Comparison of ENCODE assay signal across 7 cellular contexts in the genomic region with DNA sequence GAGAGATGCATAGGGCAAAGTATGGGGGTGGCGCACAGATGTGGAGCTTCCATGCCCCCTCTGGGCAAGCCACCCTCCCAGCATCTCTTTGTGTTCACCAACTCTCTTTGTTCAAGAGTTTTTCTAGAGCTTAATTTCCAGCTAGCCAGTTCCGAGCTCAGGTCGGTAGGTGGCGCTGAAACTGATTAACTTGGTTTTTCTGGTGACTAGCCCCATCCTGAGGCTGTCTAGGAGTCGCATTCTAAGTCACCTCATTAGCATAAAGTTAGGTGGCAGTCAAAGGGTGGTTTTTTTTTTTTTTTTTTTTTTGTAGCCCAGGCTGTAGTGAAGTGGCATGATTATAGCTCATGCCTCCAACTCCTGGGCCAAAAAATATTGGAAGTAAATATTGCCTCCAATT.
A peak's percentile ranks its signal among the peaks of the same experiment; 100 is the strongest.
DNase-seq lines count a peak whose midpoint lies in the region; ATAC-seq and TF ChIP-seq lines count a peak whose summit lies in the region.

No MANE protein-coding gene starts in this region.

- H3K4me1 ChIP-seq in GM23248 (ENCODE audit: insufficient read depth) (0 out of 2 replicates have a peak, but pooled peaks cover 5% of the 10 kb centered on the region), OCI-LY1 (ENCODE audit: insufficient read depth, low read length, severe bottlenecking) (no peaks in the 10 kb centered on the region)

- no peaks in the 10 kb centered on the region for H3K36me3 Mint-ChIP-seq in endothelial cell (ENCODE audit: low read depth, unreplicated experiment)

- no peaks in the 10 kb centered on the region for H3K36me3 ChIP-seq in GM23248 (ENCODE audit: low read depth)
- no peaks in the 10 kb centered on the region for H3K36me3 ChIP-seq in OCI-LY1 (ENCODE audit: insufficient read depth, low read length)

- no peak overlapping the region for H3K4me2 ChIP-seq in GM23248 (ENCODE audit: unreplicated experiment)
- H3K4me2 ChIP-seq in OCI-LY1 (ENCODE audit: low read length): no peak overlapping the region

- intact Hi-C loops in left colon (cut with DNase I, micrococcal nuclease): no loop called here

- H3K4me3 Mint-ChIP-seq in endothelial cell (ENCODE audit: unreplicated experiment): no peak overlapping the region

- H3K27ac Mint-ChIP-seq in endothelial cell (ENCODE audit: unreplicated experiment): no peak overlapping the region

- H3K27me3 ChIP-seq in GM23248 (replicated peaks; ENCODE audit: insufficient read depth): peaks cover 13% of the 10 kb centered on the region
- H3K27me3 ChIP-seq in OCI-LY1 (ENCODE audit: insufficient read depth, low read length): no peaks in the 10 kb centered on the region

- no peaks in the 10 kb centered on the region for H3K79me2 ChIP-seq in GM23248 (ENCODE audit: insufficient read depth)
- no peaks in the 10 kb centered on the region for H3K79me2 ChIP-seq in OCI-LY1 (ENCODE audit: insufficient read depth, low read length)

- H3K9ac ChIP-seq in GM23248 (no peak overlapping the region), OCI-LY1 (ENCODE audit: low read length) (no peak overlapping the region)

- no peak for DNase-seq in GM12864 (ENCODE audit: low read depth)
- peak; percentile 63 for DNase-seq in GM23248
- DNase-seq in endothelial cell (ENCODE audit: low spot score): peak; percentile 50
- peak; percentile 11 to 30 (median 29) for DNase-seq in stimulated activated CD4-positive, alpha-beta T cell treated with anti-CD3 and anti-CD28 coated beads, TNF-alpha, amount 100 ng/mL, for 48 hours (ENCODE audit: low read depth in 3 of 3)
- no peak for DNase-seq in AG08395 (ENCODE audit: low spot score)
- no peak for DNase-seq in left colon

- H4K20me1 ChIP-seq in GM23248 (ENCODE audit: insufficient read depth): no peaks in the 10 kb centered on the region
- no peaks in the 10 kb centered on the region for H4K20me1 ChIP-seq in OCI-LY1 (ENCODE audit: insufficient read depth, low read length)

- in situ Hi-C loops in GM23248 (cut with MboI): no loop called here

- TF ChIP-seq CTCF in GM12864 (IDR thresholded peaks at IDR 0.05; ENCODE audit: low read depth, low read length, missing control alignments) (peak; percentile 67), OCI-LY1 (IDR thresholded peaks at IDR 0.05; ENCODE audit: low read length) (peak; percentile 81), endothelial cell (IDR thresholded peaks at IDR 0.05; ENCODE audit: unreplicated experiment) (peak; percentile 74)

- H3K27me3 Mint-ChIP-seq in endothelial cell (ENCODE audit: unreplicated experiment): no peaks in the 10 kb centered on the region

- 17 to 18% methylated on average over 5 of the region's 5 CpGs for WGBS in GM23248 (ENCODE audit: low coverage in 1 of 2, low lambda C conversion rate in 2 of 2, missing lambda C conversion rate in 2 of 2), 2 experiments

- H3K4me3 ChIP-seq in GM12864 (ENCODE audit: low read depth, low read length) (no peak overlapping the region), GM23248 (no peak overlapping the region), OCI-LY1 (ENCODE audit: low read depth, low read length, poor library complexity, severe bottlenecking) (no peak overlapping the region)

- H3F3A ChIP-seq in GM23248 (ENCODE audit: insufficient read depth) (no peaks in the 10 kb centered on the region), OCI-LY1 (ENCODE audit: insufficient read depth, low read length) (no peaks in the 10 kb centered on the region)

- H3K9me3 Mint-ChIP-seq in endothelial cell (ENCODE audit: unreplicated experiment): no peaks in the 10 kb centered on the region

- no peak overlapping the region for H3K27ac ChIP-seq in GM23248
- H3K27ac ChIP-seq in OCI-LY1 (ENCODE audit: low read depth, low read length, poor library complexity, severe bottlenecking): no peak overlapping the region

- H3K9me3 ChIP-seq in GM23248 (ENCODE audit: low read depth): no peaks in the 10 kb centered on the region
- no peaks in the 10 kb centered on the region for H3K9me3 ChIP-seq in OCI-LY1 (ENCODE audit: low read length)

- H3K4me1 Mint-ChIP-seq in endothelial cell (ENCODE audit: unreplicated experiment): peaks cover 10% of the 10 kb centered on the region

- no peak for ATAC-seq in left colon

- no peaks in the 10 kb centered on the region for H3K9me2 ChIP-seq in GM23248 (ENCODE audit: insufficient read depth)
- no peaks in the 10 kb centered on the region for H3K9me2 ChIP-seq in OCI-LY1 (ENCODE audit: low read depth, low read length)

- H2AFZ ChIP-seq in GM23248 (no peak overlapping the region), OCI-LY1 (ENCODE audit: low read length) (no peak overlapping the region)

Comparison
In these comparisons a context has a peak if more than half of its experiments do, and no peak if none do; other contexts are left out.
1. DNase-seq: peak in GM23248 (single experiment), endothelial cell (single experiment) and stimulated activated CD4-positive, alpha-beta T cell treated with anti-CD3 and anti-CD28 coated beads, TNF-alpha, amount 100 ng/mL, for 48 hours (3 of 3); none in GM12864 (single experiment), AG08395 (single experiment) and left colon (0 of 2).
2. Peak in every context shown above with its lines, with median percentiles within 50 percentile points of each other: CTCF ChIP-seq.